Comparison of ENCODE assay signal across 11 cellular contexts in genomic region chr9:37081507-37081906, GRCh38. TPM values are rescaled to one million over a fixed set of nuclear protein-coding genes. Genes with fewer than 3 reads are reported as not detected.
DNase-seq lines count a peak whose midpoint lies in the region; ATAC-seq, FAIRE-seq and TF ChIP-seq lines count a peak whose summit lies in the region.
"Not testable (repeated sequence)": the region's sequence is repeated elsewhere in the genome, so short reads cannot be mapped to it uniquely, and the experiment has no call there.
"Had no signal": no experiment of that assay in that cellular context is flagged by ENCODE, and none has a peak within 500 bp of the region (broad histone marks: within the 10 kb centered on the region; RNA-seq: fewer than 3 reads in every experiment).

No MANE protein-coding gene starts in this region.

- 54 to 87% methylated on average over 20 of the region's 20 CpGs for WGBS in testis, 2 donors

- POLR2A ChIA-PET in Caco-2 (lab: Charles Lee), result interaction anchor here (0.9 kb wide), 1 partner anchor 39 kb away, joined by 6 read pairs; the partner anchor contains the start of gene ZCCHC7
- POLR2A ChIA-PET in T-cell (lab: Charles Lee), result interaction anchor here (0.5 to 2.4 kb wide), 4 partner anchors 15 to 85 kb away, joined by 3 to 14 read pairs (median 3); partner anchors contain the start of gene ZCCHC7 (in 1 of the 2)

- not testable (repeated sequence) for ATAC-seq in T-cell (replicated peaks in 1 of 4)

- dilution Hi-C loops in keratinocyte (cut with MboI; ENCODE audit: extremely low pct_ligation_motif_present, low sequenced_read_pairs), result not testable (repeated sequence)

- H3K4me1 Mint-ChIP-seq in Caco-2 (ENCODE audit: low read depth, unreplicated experiment), result not testable (repeated sequence)
- H3K4me1 Mint-ChIP-seq in IgD-negative memory B cell (peaks cover 37 to 56% (median 53%) of the 10 kb centered on the region in 3 donors), T-cell (peaks cover 62 to 70% (median 66%) of the 10 kb centered on the region in 3 donors), astrocyte (ENCODE audit: low read depth, unreplicated experiment) (peaks cover 21% of the 10 kb centered on the region), neural crest cell (peaks cover 25% of the 10 kb centered on the region)
- peaks cover 62% of the 10 kb centered on the region for H3K4me1 Mint-ChIP-seq in activated T-cell treated with anti-CD3 and anti-CD28 coated beads, Interleukin-2, amount 50 U/mL, for 24 hours (ENCODE audit: low read depth)

- H3K27me3 ChIP-seq in Caco-2 (replicated peaks; ENCODE audit: control insufficient read depth, insufficient read depth, low read length); astrocyte (ENCODE audit: insufficient read depth, low read length); keratinocyte (ENCODE audit: control insufficient read depth, extremely low read depth, insufficient read depth, low read length); testis: not testable (repeated sequence)

- not testable (repeated sequence) for TF ChIP-seq POLR2A in testis (IDR thresholded peaks at IDR 0.05)

- H3K4me3 ChIP-seq in Caco-2 (ENCODE audit: low read depth, low read length); astrocyte (ENCODE audit: insufficient read depth, low read depth, low read length); keratinocyte (ENCODE audit: control insufficient read depth in 2 of 3, extremely low read depth in 1 of 3, insufficient read depth in 2 of 3, low read depth in 1 of 3, low read length in 3 of 3); testis: not testable (repeated sequence)

- not testable (repeated sequence) for H3K9ac ChIP-seq in astrocyte (ENCODE audit: low read length); keratinocyte (ENCODE audit: control insufficient read depth, extremely low read depth, insufficient read depth, low read length)

- not testable (repeated sequence) for H3K4me1 ChIP-seq in Caco-2; astrocyte (ENCODE audit: insufficient read depth, low read length); testis
- peaks cover 12% of the 10 kb centered on the region for H3K4me1 ChIP-seq in keratinocyte (ENCODE audit: control insufficient read depth, extremely low read depth, insufficient read depth, low read length)

- H3K27me3 Mint-ChIP-seq in Caco-2 (ENCODE audit: insufficient read depth, unreplicated experiment); IgD-negative memory B cell; T-cell; activated T-cell treated with anti-CD3 and anti-CD28 coated beads, Interleukin-2, amount 50 U/mL, for 24 hours; astrocyte (ENCODE audit: low read depth, unreplicated experiment); neural crest cell (ENCODE audit: low read depth): not testable (repeated sequence)

- not testable (repeated sequence) for TF ChIP-seq CTCF in Caco-2 (IDR thresholded peaks at IDR 0.05; ENCODE audit: insufficient read depth in 1 of 2, low read depth in 1 of 2, low read length in 1 of 2, severe bottlenecking in 1 of 2, unreplicated experiment in 1 of 2); astrocyte (IDR thresholded peaks at IDR 0.05; ENCODE audit: insufficient read depth, low read depth, low read length); keratinocyte (optimal IDR thresholded peaks at IDR 0.05 in 1 of 3, IDR thresholded peaks at IDR 0.05 in 1 of 3, conservative IDR thresholded peaks at IDR 0.05 in 1 of 3; ENCODE audit: extremely low read depth in 1 of 3, insufficient read depth in 2 of 3, low read length in 3 of 3); neural crest cell (conservative IDR thresholded peaks at IDR 0.05); testis (IDR thresholded peaks at IDR 0.05)

- H4K20me1 ChIP-seq in astrocyte (ENCODE audit: insufficient read depth, low read length), result peaks cover 31% of the 10 kb centered on the region
- not testable (repeated sequence) for H4K20me1 ChIP-seq in keratinocyte (ENCODE audit: control insufficient read depth, extremely low read depth, insufficient read depth, low read length)

- peak overlapping the region; percentile 82 for H3K4me3 Mint-ChIP-seq in Caco-2 (ENCODE audit: unreplicated experiment)
- H3K4me3 Mint-ChIP-seq in IgD-negative memory B cell, result peak overlapping the region in 3 of 4 donors; percentile 96 to 99 (median 98)
- H3K4me3 Mint-ChIP-seq in T-cell, result peak overlapping the region; percentile 86 to 96 (median 96)
- peak overlapping the region; percentile 97 for H3K4me3 Mint-ChIP-seq in activated T-cell treated with anti-CD3 and anti-CD28 coated beads, Interleukin-2, amount 50 U/mL, for 24 hours
- H3K4me3 Mint-ChIP-seq in astrocyte (ENCODE audit: unreplicated experiment), result peak overlapping the region; percentile 99
- peak overlapping the region; percentile 54 for H3K4me3 Mint-ChIP-seq in neural crest cell

- not testable (repeated sequence) for BruUV-seq in Caco-2 (replicated peaks; lab: Mats Ljungman, UMichigan)

- H3K27ac Mint-ChIP-seq in Caco-2 (ENCODE audit: unreplicated experiment); T-cell; activated T-cell treated with anti-CD3 and anti-CD28 coated beads, Interleukin-2, amount 50 U/mL, for 24 hours; astrocyte (ENCODE audit: unreplicated experiment); neural crest cell (ENCODE audit: unreplicated experiment): not testable (repeated sequence)
- H3K27ac Mint-ChIP-seq in IgD-negative memory B cell, result peak overlapping the region; percentile 49 to 99 (median 96)

- H3K36me3 Mint-ChIP-seq in Caco-2 (ENCODE audit: insufficient read depth, unreplicated experiment) (peaks cover 15% of the 10 kb centered on the region), T-cell (peaks cover 21% of the 10 kb centered on the region)
- H3K36me3 Mint-ChIP-seq in IgD-negative memory B cell; astrocyte (ENCODE audit: low read depth, unreplicated experiment); neural crest cell (ENCODE audit: low read depth): not testable (repeated sequence)
- H3K36me3 Mint-ChIP-seq in activated T-cell treated with anti-CD3 and anti-CD28 coated beads, Interleukin-2, amount 50 U/mL, for 24 hours (ENCODE audit: low read depth), result peaks cover 57% of the 10 kb centered on the region

- H3K9me1 ChIP-seq in keratinocyte (ENCODE audit: control insufficient read depth, extremely low read depth, insufficient read depth, low read length), result not testable (repeated sequence)

- intact Hi-C loops in Caco-2 (cut with micrococcal nuclease; ENCODE audit: unreplicated experiment); testis (cut with DNase I; ENCODE audit: low total_unique reads): not testable (repeated sequence)

- H3K27ac ChIP-seq in astrocyte (ENCODE audit: low read depth, low read length); keratinocyte (ENCODE audit: control insufficient read depth, insufficient read depth, low read length); testis: not testable (repeated sequence)

- H3K36me3 ChIP-seq in Caco-2 (ENCODE audit: control insufficient read depth, insufficient read depth, low read length); astrocyte (ENCODE audit: insufficient read depth, low read length); keratinocyte (ENCODE audit: control insufficient read depth in 2 of 2, extremely low read depth in 1 of 2, insufficient read depth in 2 of 2, low read length in 2 of 2); testis (ENCODE audit: low read depth, missing control alignments): not testable (repeated sequence)

- H3K4me2 ChIP-seq in astrocyte (ENCODE audit: low read length), result peak overlapping the region; percentile 87
- H3K4me2 ChIP-seq in keratinocyte (ENCODE audit: control insufficient read depth, extremely low read depth, insufficient read depth, low read depth, low read length), result peak overlapping the region; percentile 79

- CTCF ChIA-PET in Caco-2 (lab: Charles Lee), result not testable (repeated sequence)
- CTCF ChIA-PET in T-cell (lab: Charles Lee), result interaction anchor here in 1 of 2 donors (1.1 to 3.8 kb wide), 2 partner anchors 39 to 43 kb away, joined by 3 to 11 read pairs; partner anchors contain the start of gene ZCCHC7

- H3K9me3 Mint-ChIP-seq in Caco-2 (ENCODE audit: unreplicated experiment); IgD-negative memory B cell; T-cell; activated T-cell treated with anti-CD3 and anti-CD28 coated beads, Interleukin-2, amount 50 U/mL, for 24 hours; astrocyte (ENCODE audit: unreplicated experiment); neural crest cell: not testable (repeated sequence)

- not testable (repeated sequence) for H2AFZ ChIP-seq in astrocyte (ENCODE audit: low read depth, low read length); keratinocyte (ENCODE audit: control insufficient read depth, low read length)

- H3K79me2 ChIP-seq in astrocyte (ENCODE audit: insufficient read depth, low read length), result peaks cover 56% of the 10 kb centered on the region
- H3K79me2 ChIP-seq in keratinocyte (ENCODE audit: control insufficient read depth, insufficient read depth, low read length), result peaks cover 19% of the 10 kb centered on the region

- not testable (repeated sequence) for DNase-seq in Caco-2; T-cell; activated T-cell treated with anti-CD3 and anti-CD28 coated beads, Interleukin-2, amount 50 U/mL, for 24 hours; astrocyte (ENCODE audit: low read depth); keratinocyte (ENCODE audit: low read depth, low spot score); neural crest cell (ENCODE audit: low read depth, low spot score)
- DNase-seq in testis, result peak; percentile 15

- not testable (repeated sequence) for H3K9me3 ChIP-seq in Caco-2; astrocyte (ENCODE audit: insufficient read depth, low read depth, low read length); keratinocyte (ENCODE audit: control insufficient read depth, low read depth, low read length); testis

- not testable (repeated sequence) for FAIRE-seq in astrocyte (lab: Jason Lieb, UNC); keratinocyte (lab: Jason Lieb, UNC)

RNA-seq across cellular contexts. Expression of gene ZCCHC7, which starts 38.9 kb away (rescaled TPM):
- total RNA-seq in Caco-2 (2022), result 22.0 and 23.2 TPM in 2 replicates
- polyA plus RNA-seq in IgD-negative memory B cell, result 76.8 TPM
- 10 to 100 TPM; 29.1 to 44.2 (median 33.5) TPM for total RNA-seq in T-cell
- 21.7 and 25.4 TPM in 2 replicates for total RNA-seq in astrocyte
- 11.9 to 17.1 TPM (median 16.5 TPM) in 3 replicates for polyA plus RNA-seq in keratinocyte
- polyA plus RNA-seq in keratinocyte (2011; ENCODE audit: low read depth), result 25.4 TPM
- polyA plus RNA-seq in keratinocyte (2011; cell fraction: cytosol; rRNA removed), result 11.5 and 17.9 TPM in 2 replicates
- 18.5 and 22.0 TPM in 2 replicates for polyA plus RNA-seq in keratinocyte (2011; cell fraction: nucleus; rRNA removed)
- polyA plus RNA-seq in keratinocyte (2012; ENCODE audit: low replicate concordance), result 9.0 and 14.8 TPM in 2 replicates
- 13.2 to 27.6 TPM (median 19.9 TPM) in 3 replicates for polyA minus RNA-seq in keratinocyte
- polyA minus RNA-seq in keratinocyte (2011; cell fraction: cytosol; rRNA and poly(A)+ RNA removed), result 17.8 TPM
- polyA minus RNA-seq in keratinocyte (2011; cell fraction: nucleus; rRNA and poly(A)+ RNA removed), result 10.0 and 21.3 TPM in 2 replicates
- total RNA-seq in neural crest cell, result 21.6 and 21.9 TPM in 2 replicates
- 10 to 100 TPM; 18.5 to 20.6 TPM for total RNA-seq in testis
- polyA plus RNA-seq in testis (ENCODE audit: insufficient read depth, low read depth, low replicate concordance), result 14.4 TPM

RNA-seq across cellular contexts. Expression of gene PAX5, which starts 47.4 kb away (rescaled TPM):
- total RNA-seq in Caco-2 (2022) (0.16 TPM in 1 of 2 replicates, not detected in the other), T-cell (10 to 100 TPM in 1 of 5 donors, 1 to 10 TPM in 4; 1.7 to 12.4 (median 4.4) TPM), astrocyte (not detected in 2 replicates), neural crest cell (18.1 and 19.5 TPM in 2 replicates), testis (1 to 10 TPM in 1 of 2 donors, under 1 TPM in 1; 0.79 to 1.9 TPM)
- polyA plus RNA-seq in IgD-negative memory B cell (65.3 TPM), keratinocyte (not detected in 3 replicates), testis (ENCODE audit: insufficient read depth, low read depth, low replicate concordance) (1.3 TPM)
- polyA plus RNA-seq in keratinocyte (2011; ENCODE audit: low read depth), result not detected
- not detected in 2 replicates for polyA plus RNA-seq in keratinocyte (2011; cell fraction: cytosol; rRNA removed)
- polyA plus RNA-seq in keratinocyte (2011; cell fraction: nucleus; rRNA removed), result not detected in 2 replicates
- not detected in 2 replicates for polyA plus RNA-seq in keratinocyte (2012; ENCODE audit: low replicate concordance)
- polyA minus RNA-seq in keratinocyte, result not detected in 3 replicates
- polyA minus RNA-seq in keratinocyte (2011; cell fraction: cytosol; rRNA and poly(A)+ RNA removed), result not detected
- not detected in 2 replicates for polyA minus RNA-seq in keratinocyte (2011; cell fraction: nucleus; rRNA and poly(A)+ RNA removed)
- total RNA-seq: myocyte, progenitor cell of endocrine pancreas, Right ventricle myocardium superior had no signal
